ENCODE assay signal across 1 cellular context in the genomic region with DNA sequence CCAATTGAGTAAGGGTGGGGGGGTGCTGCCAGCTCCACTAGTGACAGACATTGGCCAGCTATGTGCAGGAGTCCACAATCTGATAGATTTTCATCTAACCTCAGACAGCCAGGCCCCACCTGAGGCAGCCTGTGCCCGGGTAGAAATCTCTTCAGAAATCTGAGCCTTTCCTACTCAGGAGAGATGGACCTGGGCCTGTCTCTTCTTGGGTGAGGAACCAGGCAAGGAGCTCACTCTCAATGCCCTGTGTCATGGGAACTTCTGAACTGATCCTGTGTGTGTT.
TF ChIP-seq lines count a peak whose summit lies in the region.

No MANE protein-coding gene starts in this region.

TF ChIP-seq in GM23338, 12 proteins besides CTCF, POLR2A, EP300 and RAD21:
- TF ChIP-seq, protein P1, sequence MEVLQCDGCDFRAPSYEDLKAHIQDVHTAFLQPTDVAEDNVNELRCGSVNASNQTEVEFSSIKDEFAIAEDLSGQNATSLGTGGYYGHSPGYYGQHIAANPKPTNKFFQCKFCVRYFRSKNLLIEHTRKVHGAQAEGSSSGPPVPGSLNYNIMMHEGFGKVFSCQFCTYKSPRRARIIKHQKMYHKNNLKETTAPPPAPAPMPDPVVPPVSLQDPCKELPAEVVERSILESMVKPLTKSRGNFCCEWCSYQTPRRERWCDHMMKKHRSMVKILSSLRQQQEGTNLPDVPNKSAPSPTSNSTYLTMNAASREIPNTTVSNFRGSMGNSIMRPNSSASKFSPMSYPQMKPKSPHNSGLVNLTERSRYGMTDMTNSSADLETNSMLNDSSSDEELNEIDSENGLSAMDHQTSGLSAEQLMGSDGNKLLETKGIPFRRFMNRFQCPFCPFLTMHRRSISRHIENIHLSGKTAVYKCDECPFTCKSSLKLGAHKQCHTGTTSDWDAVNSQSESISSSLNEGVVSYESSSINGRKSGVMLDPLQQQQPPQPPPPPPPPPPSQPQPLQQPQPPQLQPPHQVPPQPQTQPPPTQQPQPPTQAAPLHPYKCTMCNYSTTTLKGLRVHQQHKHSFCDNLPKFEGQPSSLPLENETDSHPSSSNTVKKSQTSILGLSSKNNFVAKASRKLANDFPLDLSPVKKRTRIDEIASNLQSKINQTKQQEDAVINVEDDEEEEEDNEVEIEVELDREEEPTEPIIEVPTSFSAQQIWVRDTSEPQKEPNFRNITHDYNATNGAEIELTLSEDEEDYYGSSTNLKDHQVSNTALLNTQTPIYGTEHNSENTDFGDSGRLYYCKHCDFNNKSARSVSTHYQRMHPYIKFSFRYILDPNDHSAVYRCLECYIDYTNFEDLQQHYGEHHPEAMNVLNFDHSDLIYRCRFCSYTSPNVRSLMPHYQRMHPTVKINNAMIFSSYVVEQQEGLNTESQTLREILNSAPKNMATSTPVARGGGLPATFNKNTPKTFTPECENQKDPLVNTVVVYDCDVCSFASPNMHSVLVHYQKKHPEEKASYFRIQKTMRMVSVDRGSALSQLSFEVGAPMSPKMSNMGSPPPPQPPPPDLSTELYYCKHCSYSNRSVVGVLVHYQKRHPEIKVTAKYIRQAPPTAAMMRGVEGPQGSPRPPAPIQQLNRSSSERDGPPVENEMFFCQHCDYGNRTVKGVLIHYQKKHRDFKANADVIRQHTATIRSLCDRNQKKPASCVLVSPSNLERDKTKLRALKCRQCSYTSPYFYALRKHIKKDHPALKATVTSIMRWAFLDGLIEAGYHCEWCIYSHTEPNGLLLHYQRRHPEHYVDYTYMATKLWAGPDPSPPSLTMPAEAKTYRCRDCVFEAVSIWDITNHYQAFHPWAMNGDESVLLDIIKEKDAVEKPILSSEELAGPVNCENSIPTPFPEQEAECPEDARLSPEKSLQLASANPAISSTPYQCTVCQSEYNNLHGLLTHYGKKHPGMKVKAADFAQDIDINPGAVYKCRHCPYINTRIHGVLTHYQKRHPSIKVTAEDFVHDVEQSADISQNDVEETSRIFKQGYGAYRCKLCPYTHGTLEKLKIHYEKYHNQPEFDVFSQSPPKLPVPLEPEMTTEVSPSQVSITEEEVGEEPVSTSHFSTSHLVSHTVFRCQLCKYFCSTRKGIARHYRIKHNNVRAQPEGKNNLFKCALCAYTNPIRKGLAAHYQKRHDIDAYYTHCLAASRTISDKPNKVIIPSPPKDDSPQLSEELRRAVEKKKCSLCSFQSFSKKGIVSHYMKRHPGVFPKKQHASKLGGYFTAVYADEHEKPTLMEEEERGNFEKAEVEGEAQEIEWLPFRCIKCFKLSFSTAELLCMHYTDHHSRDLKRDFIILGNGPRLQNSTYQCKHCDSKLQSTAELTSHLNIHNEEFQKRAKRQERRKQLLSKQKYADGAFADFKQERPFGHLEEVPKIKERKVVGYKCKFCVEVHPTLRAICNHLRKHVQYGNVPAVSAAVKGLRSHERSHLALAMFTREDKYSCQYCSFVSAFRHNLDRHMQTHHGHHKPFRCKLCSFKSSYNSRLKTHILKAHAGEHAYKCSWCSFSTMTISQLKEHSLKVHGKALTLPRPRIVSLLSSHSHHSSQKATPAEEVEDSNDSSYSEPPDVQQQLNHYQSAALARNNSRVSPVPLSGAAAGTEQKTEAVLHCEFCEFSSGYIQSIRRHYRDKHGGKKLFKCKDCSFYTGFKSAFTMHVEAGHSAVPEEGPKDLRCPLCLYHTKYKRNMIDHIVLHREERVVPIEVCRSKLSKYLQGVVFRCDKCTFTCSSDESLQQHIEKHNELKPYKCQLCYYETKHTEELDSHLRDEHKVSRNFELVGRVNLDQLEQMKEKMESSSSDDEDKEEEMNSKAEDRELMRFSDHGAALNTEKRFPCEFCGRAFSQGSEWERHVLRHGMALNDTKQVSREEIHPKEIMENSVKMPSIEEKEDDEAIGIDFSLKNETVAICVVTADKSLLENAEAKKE (CRISPR knock-in tag; IDR thresholded peaks at IDR 0.05) = no peak
- TF ChIP-seq EZH2phosphoT487 (IDR thresholded peaks at IDR 0.05; ENCODE audit: unreplicated experiment) (no peak), ZNF331 (CRISPR knock-in tag; IDR thresholded peaks at IDR 0.05; ENCODE audit: low read depth) (no peak), NANOG (IDR thresholded peaks at IDR 0.05; ENCODE audit: borderline replicate concordance) (no peak), CREB1 (CRISPR knock-in tag; IDR thresholded peaks at IDR 0.05; ENCODE audit: low read depth) (no peak), EZH2 (IDR thresholded peaks at IDR 0.05; ENCODE audit: low read depth, unreplicated experiment) (no peak), REST (IDR thresholded peaks at IDR 0.05; ENCODE audit: unreplicated experiment) (no peak), POLR2AphosphoS5 (IDR thresholded peaks at IDR 0.05; ENCODE audit: low read depth) (no peak)
